Comparison of ENCODE assay signal across 21 cellular contexts in the genomic region with DNA sequence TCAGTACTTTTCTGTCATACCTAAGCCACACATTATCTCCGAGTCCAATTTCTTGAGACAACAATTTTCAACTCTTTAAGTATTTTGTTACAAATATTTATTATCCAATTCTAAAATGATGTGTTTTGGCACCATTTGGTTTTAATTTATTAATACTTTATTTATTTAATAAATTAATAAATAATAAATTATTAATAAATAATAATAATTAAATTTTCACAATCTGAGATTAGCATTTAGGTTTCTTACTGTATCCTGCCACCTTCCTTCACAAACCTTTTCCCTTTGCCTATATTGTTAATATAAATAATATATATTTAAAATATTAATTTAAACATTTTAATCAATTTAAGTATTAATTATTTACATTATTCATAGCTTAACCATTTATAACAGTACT. TPM values are rescaled to one million over a fixed set of nuclear protein-coding genes. Genes with fewer than 3 reads are reported as not detected.
DNase-seq lines count a peak whose midpoint lies in the region; ATAC-seq, FAIRE-seq and TF ChIP-seq lines count a peak whose summit lies in the region.
"Had no signal": no experiment of that assay in that cellular context is flagged by ENCODE, and none has a peak within 500 bp of the region (broad histone marks: within the 10 kb centered on the region; RNA-seq: fewer than 3 reads in every experiment).

No MANE protein-coding gene starts in this region.

- H3K4me1 ChIP-seq in small intestine (ENCODE audit: control insufficient read depth in 2 of 2, insufficient read depth in 1 of 2, low read depth in 1 of 2, low read length in 1 of 2): no peaks in the 10 kb centered on the region
- H3K4me1 ChIP-seq: Caco-2, HAP-1 had no signal

- H3K4me1 Mint-ChIP-seq in WTC11: no peaks in the 10 kb centered on the region

- no peaks in the 10 kb centered on the region for H3K27me3 Mint-ChIP-seq in WTC11 (ENCODE audit: low read depth)
- H3K27me3 Mint-ChIP-seq: CD4-positive, alpha-beta memory T cell had no signal

- H3K36me3 Mint-ChIP-seq in WTC11: no peaks in the 10 kb centered on the region
- H3K36me3 Mint-ChIP-seq: CD4-positive, alpha-beta memory T cell had no signal

- no peak overlapping the region for H3K4me3 ChIP-seq in small intestine (ENCODE audit: low read depth in 1 of 2, low read length in 2 of 2)
- H3K4me3 ChIP-seq: HAP-1 had no signal

- no peaks in the 10 kb centered on the region for H3K9me3 Mint-ChIP-seq in WTC11
- H3K9me3 Mint-ChIP-seq: CD4-positive, alpha-beta memory T cell; HFFc6 had no signal

- H3K27ac ChIP-seq in small intestine (ENCODE audit: low read depth in 1 of 2, low read length in 1 of 2): no peak overlapping the region

- 86 to 96% (median 94%) methylated on average over 1 of the region's 1 CpG for WGBS in small intestine, 3 donors

- no peak for TF ChIP-seq CTCF in WTC11 (IDR thresholded peaks at IDR 0.05)
- no peak for TF ChIP-seq CTCF in D721Med (IDR thresholded peaks at IDR 0.05; ENCODE audit: insufficient read depth, missing control alignments)

- no peaks in the 10 kb centered on the region for H3K9me3 ChIP-seq in small intestine (ENCODE audit: control insufficient read depth, low read depth)
- H3K9me3 ChIP-seq: Caco-2, HAP-1 had no signal

- POLR2A ChIA-PET in WTC11 (lab: Charles Lee): no interaction called here

- DNase-seq in WTC11 (ENCODE audit: low spot score) (no peak), frontal cortex (ENCODE audit: low spot score in 2 of 2) (no peak), small intestine (no peak), D721Med (ENCODE audit: insufficient read length, low spot score) (no peak), HUDEP-2 (lab: John Stamatoyannopoulos, UW; ENCODE audit: unreplicated experiment in 76 of 76) (no peak), NCI-H345 treated with DMSO at 0.1 percent for 48 hours (lab: John Stamatoyannopoulos, UW; ENCODE audit: unreplicated experiment) (no peak)
- DNase-seq: 8988T; C1 segment of cervical spinal cord; Caco-2; CD4-positive, alpha-beta memory T cell; DMS 273 treated with DMSO at 0.1 percent for 48 hours; DMS79; EL; GF-D8; GOT3; HFFc6 had no signal

- CTCF ChIA-PET in WTC11 (lab: Charles Lee): interaction anchor here (0.8 to 2.9 kb wide), 2 partner anchors 123 to 464 kb away, joined by 3 to 17 read pairs; no protein-coding TSS in a partner anchor

- no peak overlapping the region for H3K4me3 Mint-ChIP-seq in WTC11
- H3K4me3 Mint-ChIP-seq: HFFc6 had no signal

- no peaks in the 10 kb centered on the region for H3K27me3 ChIP-seq in small intestine (ENCODE audit: control insufficient read depth in 2 of 2, insufficient read depth in 2 of 2, low read length in 2 of 2)

- ATAC-seq in WTC11: no peak

- peak; percentile 95 for FAIRE-seq in G401.6 (lab: Jason Lieb, UNC)
- peak; percentile 86 for FAIRE-seq in frontal cortex (lab: Jason Lieb, UNC)
- peak; percentile 72 for FAIRE-seq in small intestine (lab: Jason Lieb, UNC)
- no peak for FAIRE-seq in D721Med (lab: Jason Lieb, UNC)
- FAIRE-seq: GM12891 had no signal

- no peaks in the 10 kb centered on the region for H3K36me3 ChIP-seq in small intestine (ENCODE audit: control insufficient read depth in 2 of 2, insufficient read depth in 2 of 2, low read length in 2 of 2)
- H3K36me3 ChIP-seq: HAP-1 had no signal

- no peak overlapping the region for H3K27ac Mint-ChIP-seq in WTC11
- H3K27ac Mint-ChIP-seq: CD4-positive, alpha-beta memory T cell; HFFc6 had no signal

TF ChIP-seq in WTC11, 78 proteins besides CTCF, POLR2A, EP300 and RAD21:
- TF ChIP-seq NFE2L1 (CRISPR knock-in tag; IDR thresholded peaks at IDR 0.05) (no peak), JUN (CRISPR knock-in tag; IDR thresholded peaks at IDR 0.05) (no peak), HMGA2 (CRISPR knock-in tag; IDR thresholded peaks at IDR 0.05) (peak; percentile 98), ZNF263 (CRISPR knock-in tag; IDR thresholded peaks at IDR 0.05; ENCODE audit: low read depth) (no peak), SMAD3 (CRISPR knock-in tag; IDR thresholded peaks at IDR 0.05; ENCODE audit: borderline replicate concordance) (no peak)
- TF ChIP-seq, protein P1, sequence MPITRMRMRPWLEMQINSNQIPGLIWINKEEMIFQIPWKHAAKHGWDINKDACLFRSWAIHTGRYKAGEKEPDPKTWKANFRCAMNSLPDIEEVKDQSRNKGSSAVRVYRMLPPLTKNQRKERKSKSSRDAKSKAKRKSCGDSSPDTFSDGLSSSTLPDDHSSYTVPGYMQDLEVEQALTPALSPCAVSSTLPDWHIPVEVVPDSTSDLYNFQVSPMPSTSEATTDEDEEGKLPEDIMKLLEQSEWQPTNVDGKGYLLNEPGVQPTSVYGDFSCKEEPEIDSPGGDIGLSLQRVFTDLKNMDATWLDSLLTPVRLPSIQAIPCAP (CRISPR knock-in tag; IDR thresholded peaks at IDR 0.05): no peak

RNA-seq across cellular contexts. Expression of a gene that starts 23.9 kb away (rescaled TPM):
- not detected in 3 replicates for total RNA-seq in WTC11 (2021)
- total RNA-seq in frontal cortex: not detected
- not detected for polyA plus RNA-seq in small intestine
- total RNA-seq: A673; Caco-2; CD4-positive, alpha-beta memory T cell; HFFc6 had no signal
- polyA plus RNA-seq: BJ; CD4-positive, alpha-beta memory T cell had no signal

RNA-seq across cellular contexts. Expression of a gene that starts 37.9 kb away (rescaled TPM):
- not detected in 3 replicates for total RNA-seq in WTC11 (2021)
- total RNA-seq in frontal cortex: 1.6 TPM
- not detected for polyA plus RNA-seq in small intestine
- total RNA-seq: CD4-positive, alpha-beta memory T cell had no signal
- polyA plus RNA-seq: BJ; CD4-positive, alpha-beta memory T cell had no signal
